9 cellular contexts compared by ENCODE assay signal in genomic region chr1:39960461-39960958, GRCh38. TPM values are rescaled to one million over a fixed set of nuclear protein-coding genes. Genes with fewer than 3 reads are reported as not detected.
DNase-seq lines count a peak whose midpoint lies in the region; ATAC-seq and TF ChIP-seq lines count a peak whose summit lies in the region.
"Had no signal": no experiment of that assay in that cellular context is flagged by ENCODE, and none has a peak within 500 bp of the region (broad histone marks: within the 10 kb centered on the region; RNA-seq: fewer than 3 reads in every experiment).

No MANE protein-coding gene starts in this region.

- H3T11ph ChIP-seq in H9 (ENCODE audit: low read length): no peak overlapping the region

- H3K79me1 ChIP-seq in H9 (ENCODE audit: insufficient read depth, low read depth, low read length, poor library complexity, severe bottlenecking): no peaks in the 10 kb centered on the region

- H3K56ac ChIP-seq in H9 (ENCODE audit: insufficient read length, low read depth, low read length): no peak overlapping the region

- H2BK12ac ChIP-seq in H9 (ENCODE audit: insufficient read length, low read depth, low read length): no peak overlapping the region

- H3K4me1 ChIP-seq in foreskin keratinocyte: peaks cover 26% of the 10 kb centered on the region
- H3K4me1 ChIP-seq in upper lobe of left lung: peaks cover 22 to 63% (median 52%) of the 10 kb centered on the region in 4 donors
- peaks cover 8% of the 10 kb centered on the region for H3K4me1 ChIP-seq in hepatocyte (ENCODE audit: insufficient read depth)
- no peaks in the 10 kb centered on the region for H3K4me1 ChIP-seq in H9 (ENCODE audit: insufficient read depth, low read length)

- H3K18ac ChIP-seq in H9 (ENCODE audit: insufficient read length, low read depth, low read length): no peak overlapping the region

- no peak overlapping the region for H3K4ac ChIP-seq in H9 (ENCODE audit: low read depth, low read length)

- no peaks in the 10 kb centered on the region for H3K9me2 ChIP-seq in hepatocyte (replicated peaks; ENCODE audit: insufficient read depth)

- H2BK5ac ChIP-seq in H9 (ENCODE audit: insufficient read length, low read length): no peak overlapping the region

- no peak overlapping the region for H3K27ac Mint-ChIP-seq in H9

- no peak overlapping the region for H4K5ac ChIP-seq in H9 (ENCODE audit: insufficient read length, low read depth, low read length)

- no peak overlapping the region for H4K8ac ChIP-seq in H9 (replicated peaks; ENCODE audit: insufficient read length, low read depth, low read length)

- H3K23ac ChIP-seq in H9 (ENCODE audit: insufficient read length, low read depth, low read length): no peak overlapping the region

- peaks cover 10% of the 10 kb centered on the region for H3K27me3 Mint-ChIP-seq in H9 (ENCODE audit: low read depth)

- H3K36me3 Mint-ChIP-seq in H9 (ENCODE audit: insufficient read depth in 1 of 3, low read depth in 3 of 3): peaks cover 34 to 63% (median 35%) of the 10 kb centered on the region in 3 experiments

- peak; percentile 62 for DNase-seq in CD1c-positive myeloid dendritic cell (ENCODE audit: extremely low spot score)
- DNase-seq in foreskin keratinocyte: peak; percentile 72 to 87
- DNase-seq in upper lobe of left lung: peak; percentile 95 to 97
- DNase-seq in hepatocyte (ENCODE audit: low spot score): no peak
- DNase-seq in H9: no peak

- H3K23me2 ChIP-seq in H9 (ENCODE audit: insufficient read length, low read depth, low read length, poor library complexity, severe bottlenecking): peaks cover 5% of the 10 kb centered on the region

- H3K36me3 ChIP-seq in KOPT-K1 (ENCODE audit: insufficient read depth, low read length): peaks cover 44% of the 10 kb centered on the region; the same call in 1 of the 2 replicates
- H3K36me3 ChIP-seq in upper lobe of left lung: peaks cover 0 to 3% (median 0%) of the 10 kb centered on the region in 4 donors
- no peaks in the 10 kb centered on the region for H3K36me3 ChIP-seq in hepatocyte (replicated peaks; ENCODE audit: insufficient read depth, low read depth)

- H3K4me3 Mint-ChIP-seq in H9: no peak overlapping the region
- H3K4me3 Mint-ChIP-seq: neural crest cell had no signal

- TF ChIP-seq POLR2A in Raji (IDR thresholded peaks at IDR 0.05; ENCODE audit: insufficient read depth, low read depth, low read length): peak; percentile 50; the same call in 1 of the 2 replicates
- TF ChIP-seq POLR2A in upper lobe of left lung (IDR thresholded peaks at IDR 0.05): peak in 1 of 4 donors; percentile 70

- H2AFZ ChIP-seq in hepatocyte: no peak overlapping the region
- no peak overlapping the region for H2AFZ ChIP-seq in H9 (ENCODE audit: low read length)

- H3K14ac ChIP-seq in H9 (ENCODE audit: insufficient read depth, low read length): no peak overlapping the region

- no peaks in the 10 kb centered on the region for H3K9me3 Mint-ChIP-seq in H9
- H3K9me3 Mint-ChIP-seq: neural crest cell had no signal

- H3K9me3 ChIP-seq in KOPT-K1 (ENCODE audit: insufficient read depth, low read length, poor library complexity, severe bottlenecking) (no peaks in the 10 kb centered on the region), upper lobe of left lung (no peaks in the 10 kb centered on the region), hepatocyte (ENCODE audit: low read depth) (no peaks in the 10 kb centered on the region), H9 (ENCODE audit: control insufficient read depth, low read depth, low read length) (no peaks in the 10 kb centered on the region)

- H2BK120ac ChIP-seq in H9 (ENCODE audit: low read depth, low read length, poor library complexity, severe bottlenecking): no peak overlapping the region

- peak overlapping the region; percentile 69 for H3K27ac ChIP-seq in KOPT-K1 (ENCODE audit: low read depth, low read length, poor library complexity, severe bottlenecking)
- no peak overlapping the region for H3K27ac ChIP-seq in foreskin keratinocyte
- peak overlapping the region; percentile 74 to 94 (median 86) for H3K27ac ChIP-seq in upper lobe of left lung
- H3K27ac ChIP-seq in hepatocyte: no peak overlapping the region
- H3K27ac ChIP-seq in H9 (ENCODE audit: insufficient read length, low read depth, low read length): no peak overlapping the region

- ATAC-seq in GM18868 (IDR thresholded peaks at IDR 0.05; ENCODE audit: unreplicated experiment) (peak; percentile 67), foreskin keratinocyte (peak; percentile 66), upper lobe of left lung (ENCODE audit: low FRiP score in 2 of 2) (peak; percentile 58 to 94)

- H3K79me2 ChIP-seq in hepatocyte (no peaks in the 10 kb centered on the region), H9 (ENCODE audit: insufficient read depth, low read length) (no peaks in the 10 kb centered on the region; the same call in 1 of the 2 replicates)

- peak overlapping the region in 1 of 4 donors; percentile 36 for H3K4me3 ChIP-seq in upper lobe of left lung
- H3K4me3 ChIP-seq in hepatocyte: no peak overlapping the region

- TF ChIP-seq EP300 in upper lobe of left lung (IDR thresholded peaks at IDR 0.05): peak in 2 of 4 donors; percentile 27 to 90

- no peak overlapping the region for H2BK20ac ChIP-seq in H9 (ENCODE audit: low read depth, low read length, poor library complexity, severe bottlenecking)

- H3K27me3 ChIP-seq in foreskin keratinocyte (no peaks in the 10 kb centered on the region), upper lobe of left lung (no peaks in the 10 kb centered on the region), hepatocyte (peaks cover 4% of the 10 kb centered on the region), H9 (ENCODE audit: insufficient read depth, low read length) (no peaks in the 10 kb centered on the region)

- no peak overlapping the region for H3K9ac ChIP-seq in H9 (ENCODE audit: extremely low read depth, insufficient read length, low read length)

- H3K4me2 ChIP-seq in hepatocyte: no peak overlapping the region
- no peak overlapping the region for H3K4me2 ChIP-seq in H9 (ENCODE audit: insufficient read depth, insufficient read length, low read length)

- TF ChIP-seq CTCF in foreskin keratinocyte (conservative IDR thresholded peaks at IDR 0.05): peak; percentile 15
- TF ChIP-seq CTCF in upper lobe of left lung (IDR thresholded peaks at IDR 0.05): no peak
- no peak for TF ChIP-seq CTCF in hepatocyte (IDR thresholded peaks at IDR 0.05; ENCODE audit: poor library complexity)
- TF ChIP-seq CTCF in H9 (conservative IDR thresholded peaks at IDR 0.05): no peak

- H2AK5ac ChIP-seq in H9 (ENCODE audit: insufficient read length, low read length): no peak overlapping the region

- H3K4me1 Mint-ChIP-seq in H9: peaks cover 11 to 12% of the 10 kb centered on the region in 2 experiments

- WGBS in upper lobe of left lung, 2 donors: 33 to 48% methylated on average over 5 to 8 of the region's 12 CpGs
- 89% methylated on average over 12 of the region's 12 CpGs for WGBS in hepatocyte (ENCODE audit: low lambda C conversion rate, missing lambda C conversion rate)
- no CpG with 5 or more reads among the region's 12 CpGs for WGBS in H9 (ENCODE audit: extremely low coverage, insufficient read length, low lambda C conversion rate)

- H2BK15ac ChIP-seq in H9 (ENCODE audit: low read depth, low read length): no peak overlapping the region

- no peak overlapping the region for H4K91ac ChIP-seq in H9 (ENCODE audit: insufficient read length, low read depth, low read length)

- H4K20me1 ChIP-seq in hepatocyte (ENCODE audit: insufficient read depth, poor library complexity, severe bottlenecking) (no peaks in the 10 kb centered on the region), H9 (ENCODE audit: control insufficient read depth, insufficient read depth, insufficient read length) (no peaks in the 10 kb centered on the region)

RNA-seq across cellular contexts. Expression of gene MFSD2A, which starts 5.6 kb away (rescaled TPM):
- total RNA-seq in foreskin keratinocyte (55.1 and 62.0 TPM in 2 replicates), upper lobe of left lung (100 to 1,000 TPM in 3 of 6 donors, 10 to 100 TPM in 3; 63.9 to 196 (median 109) TPM), hepatocyte (2.7 and 4.8 TPM in 2 replicates), H9 (2021) (18.2 and 19.9 TPM in 2 replicates)
- polyA plus RNA-seq in foreskin keratinocyte (47.6 and 49.8 TPM in 2 replicates), hepatocyte (5.6 and 9.8 TPM in 2 replicates)

RNA-seq across cellular contexts. Expression of gene MYCL, which starts 58.8 kb away (rescaled TPM):
- total RNA-seq in foreskin keratinocyte (5.6 and 6.1 TPM in 2 replicates), upper lobe of left lung (1 to 10 TPM; 4.3 to 8.2 (median 6.1) TPM), hepatocyte (6.3 and 10.6 TPM in 2 replicates), H9 (2021) (17.6 and 18.4 TPM in 2 replicates)
- polyA plus RNA-seq in foreskin keratinocyte (3.3 TPM in 2 replicates), hepatocyte (7.3 and 7.8 TPM in 2 replicates)

Comparison
In these comparisons a context has a peak if more than half of its experiments do, and no peak if none do; other contexts are left out.
1. DNase-seq: peak in CD1c-positive myeloid dendritic cell (single experiment), foreskin keratinocyte (2 of 2) and upper lobe of left lung (2 of 2); none in hepatocyte (single experiment) and H9 (single experiment).
2. H3K27ac ChIP-seq: peak in KOPT-K1 (single experiment) and upper lobe of left lung (4 of 4); none in foreskin keratinocyte (single experiment), hepatocyte (single experiment) and H9 (single experiment).
3. Peak in every context shown above with its lines, with median percentiles within 50 percentile points of each other: ATAC-seq.